Comparison of ENCODE assay signal across 2 cellular contexts in the genomic region with DNA sequence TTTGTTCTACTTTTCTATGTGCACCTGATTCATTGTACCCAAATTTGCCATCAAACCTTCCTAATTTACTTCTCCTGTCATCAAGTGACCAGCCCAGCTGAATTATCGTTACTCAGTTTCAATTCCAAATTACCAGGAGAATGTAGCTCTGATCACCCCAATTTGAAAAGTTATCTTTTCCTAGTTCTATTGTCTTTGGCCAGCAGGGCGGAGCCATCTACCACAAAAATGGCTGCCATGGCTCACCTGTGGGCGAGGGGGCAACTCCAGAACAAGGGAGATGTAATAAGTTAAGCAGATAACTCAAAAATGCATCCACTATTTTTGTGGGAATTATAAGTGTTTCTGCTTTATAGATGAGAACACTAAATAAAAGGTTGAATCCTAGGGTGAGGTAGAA.
TF ChIP-seq lines count a peak whose summit lies in the region.

No MANE protein-coding gene starts in this region.

TF ChIP-seq in SK-N-SH, 30 proteins besides CTCF, POLR2A, EP300 and RAD21 (continued from another document):
- no peak for TF ChIP-seq ZBTB33 (IDR thresholded peaks at IDR 0.05; ENCODE audit: borderline replicate concordance, low read depth)
- no peak for TF ChIP-seq TAF1 (IDR thresholded peaks at IDR 0.05; ENCODE audit: borderline replicate concordance, low read depth, low read length)
- TF ChIP-seq CHD2 (IDR thresholded peaks at IDR 0.05; ENCODE audit: low read length, partially characterized antibody) = no peak
- no peak for TF ChIP-seq TCF12 (IDR thresholded peaks at IDR 0.05)
- TF ChIP-seq, protein P1, sequence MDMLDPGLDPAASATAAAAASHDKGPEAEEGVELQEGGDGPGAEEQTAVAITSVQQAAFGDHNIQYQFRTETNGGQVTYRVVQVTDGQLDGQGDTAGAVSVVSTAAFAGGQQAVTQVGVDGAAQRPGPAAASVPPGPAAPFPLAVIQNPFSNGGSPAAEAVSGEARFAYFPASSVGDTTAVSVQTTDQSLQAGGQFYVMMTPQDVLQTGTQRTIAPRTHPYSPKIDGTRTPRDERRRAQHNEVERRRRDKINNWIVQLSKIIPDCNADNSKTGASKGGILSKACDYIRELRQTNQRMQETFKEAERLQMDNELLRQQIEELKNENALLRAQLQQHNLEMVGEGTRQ (IDR thresholded peaks at IDR 0.05; ENCODE audit: borderline replicate concordance, low read depth, low read length) = no peak
- no peak for TF ChIP-seq FOSL2 (IDR thresholded peaks at IDR 0.05; ENCODE audit: borderline replicate concordance, low read depth)
- no peak for TF ChIP-seq SMC3 (IDR thresholded peaks at IDR 0.05; ENCODE audit: low read depth, low read length)
- TF ChIP-seq SIN3A (IDR thresholded peaks at IDR 0.05; ENCODE audit: borderline replicate concordance, low read depth, low read length) = no peak
- no peak for TF ChIP-seq YY1 (IDR thresholded peaks at IDR 0.05; ENCODE audit: low read depth)
- no peak for TF ChIP-seq GABPA (IDR thresholded peaks at IDR 0.05; ENCODE audit: low read depth)
- TF ChIP-seq FOXJ3 (CRISPR knock-in tag; IDR thresholded peaks at IDR 0.05) = no peak

TF ChIP-seq in SK-N-SH treated with all-trans-retinoic acid at 6 μM for 48 hours, 23 proteins besides CTCF, POLR2A, EP300 and RAD21 (continued from another document):
- TF ChIP-seq SNAI2 (CRISPR knock-in tag; IDR thresholded peaks at IDR 0.05) (no peak), ISL1 (CRISPR knock-in tag; IDR thresholded peaks at IDR 0.05) (no peak), ZNF565 (CRISPR knock-in tag; conservative IDR thresholded peaks at IDR 0.05; ENCODE audit: low read depth) (no peak)
- TF ChIP-seq, protein P2, sequence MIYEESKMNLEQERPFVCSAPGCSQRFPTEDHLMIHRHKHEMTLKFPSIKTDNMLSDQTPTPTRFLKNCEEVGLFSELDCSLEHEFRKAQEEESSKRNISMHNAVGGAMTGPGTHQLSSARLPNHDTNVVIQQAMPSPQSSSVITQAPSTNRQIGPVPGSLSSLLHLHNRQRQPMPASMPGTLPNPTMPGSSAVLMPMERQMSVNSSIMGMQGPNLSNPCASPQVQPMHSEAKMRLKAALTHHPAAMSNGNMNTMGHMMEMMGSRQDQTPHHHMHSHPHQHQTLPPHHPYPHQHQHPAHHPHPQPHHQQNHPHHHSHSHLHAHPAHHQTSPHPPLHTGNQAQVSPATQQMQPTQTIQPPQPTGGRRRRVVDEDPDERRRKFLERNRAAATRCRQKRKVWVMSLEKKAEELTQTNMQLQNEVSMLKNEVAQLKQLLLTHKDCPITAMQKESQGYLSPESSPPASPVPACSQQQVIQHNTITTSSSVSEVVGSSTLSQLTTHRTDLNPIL (CRISPR knock-in tag; IDR thresholded peaks at IDR 0.05; ENCODE audit: low read depth) = no peak
TF ChIP-seq in SK-N-SH treated with all-trans-retinoic acid at 6 μM for 48 hours: peak in this region for 0.
